11 cellular contexts compared by ENCODE assay signal in the genomic region with DNA sequence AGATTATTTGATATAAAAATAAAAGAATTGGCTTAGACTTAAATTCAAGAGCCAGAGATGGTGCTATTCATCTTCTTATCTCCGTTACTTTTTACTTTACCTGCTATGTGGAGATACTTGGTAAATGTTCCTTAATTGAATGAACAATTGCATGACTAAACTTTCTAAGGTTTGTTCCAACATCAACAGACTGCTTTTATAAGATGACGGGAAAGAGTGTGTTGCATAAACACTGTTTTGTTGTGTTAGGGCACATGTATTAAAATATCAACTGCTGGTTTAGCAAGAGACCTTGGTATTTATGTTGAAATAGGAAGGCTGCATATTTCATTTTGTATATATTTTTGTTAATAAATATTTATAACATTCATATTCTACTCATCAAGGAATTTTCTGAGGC. TPM values are rescaled to one million over a fixed set of nuclear protein-coding genes. Genes with fewer than 3 reads are reported as not detected.
DNase-seq lines count a peak whose midpoint lies in the region; TF ChIP-seq lines count a peak whose summit lies in the region.
"Had no signal": no experiment of that assay in that cellular context is flagged by ENCODE, and none has a peak within 500 bp of the region (broad histone marks: within the 10 kb centered on the region; RNA-seq: fewer than 3 reads in every experiment).

No MANE protein-coding gene starts in this region.

- no peaks in the 10 kb centered on the region for H3K36me3 Mint-ChIP-seq in nephron (ENCODE audit: low read depth)

- DNase-seq in SJSA1 (ENCODE audit: low read depth in 1 of 2, low spot score in 2 of 2) (peak in 1 of 2 experiments; percentile 64), fibroblast of lung (ENCODE audit: low read depth in 2 of 2) (peak; percentile 87 to 96), NCI-H82 (lab: John Stamatoyannopoulos, UW) (no peak), ureter (ENCODE audit: low spot score) (no peak), DMS53 (lab: John Stamatoyannopoulos, UW) (no peak), T1000 (lab: John Stamatoyannopoulos, UW) (no peak)
- DNase-seq: ovary; stimulated activated CD4-positive, alpha-beta T cell treated with anti-CD3 and anti-CD28 coated beads, Interleukin-4, amount 100 ng/mL, for 4 hours had no signal

- no peaks in the 10 kb centered on the region for H3K27me3 Mint-ChIP-seq in nephron (ENCODE audit: low read depth)

- no peak overlapping the region for H3K9ac ChIP-seq in fibroblast of lung (ENCODE audit: insufficient read depth, low read length)

- H3K9me3 ChIP-seq in SJSA1 (replicated peaks), result no peaks in the 10 kb centered on the region
- H3K9me3 ChIP-seq in fibroblast of lung (ENCODE audit: control insufficient read depth, insufficient read depth, low read depth, low read length), result no peaks in the 10 kb centered on the region
- H3K9me3 ChIP-seq: ovary had no signal

- H3K9me3 Mint-ChIP-seq in nephron, result no peaks in the 10 kb centered on the region

- no peaks in the 10 kb centered on the region for H3K79me2 ChIP-seq in ACC112 (ENCODE audit: control insufficient read depth, insufficient read depth, low read length, unreplicated experiment)
- H3K79me2 ChIP-seq in fibroblast of lung (ENCODE audit: control insufficient read depth, insufficient read depth, low read length), result no peaks in the 10 kb centered on the region

- peak overlapping the region; percentile 86 for H3K27ac ChIP-seq in ACC112 (ENCODE audit: low read depth, low read length)
- H3K27ac ChIP-seq in SJSA1, result peak overlapping the region; percentile 24
- no peak overlapping the region for H3K27ac ChIP-seq in fibroblast of lung (ENCODE audit: insufficient read depth, low read length)
- H3K27ac ChIP-seq: HL-60 had no signal

- H3K27me3 ChIP-seq in ACC112 (ENCODE audit: insufficient read depth, low read length), result no peaks in the 10 kb centered on the region
- no peaks in the 10 kb centered on the region for H3K27me3 ChIP-seq in SJSA1 (replicated peaks)
- H3K27me3 ChIP-seq in fibroblast of lung (ENCODE audit: control insufficient read depth, insufficient read depth, low read length), result no peaks in the 10 kb centered on the region
- H3K27me3 ChIP-seq: ovary had no signal

- H3K4me3 ChIP-seq in ACC112 (ENCODE audit: low read depth, low read length) (peak overlapping the region; percentile 31; the same call in 1 of the 2 replicates), SJSA1 (no peak overlapping the region), fibroblast of lung (replicated peaks in 1 of 4; ENCODE audit: control extremely low read depth in 1 of 4, insufficient read depth in 1 of 4, low read depth in 3 of 4, low read length in 4 of 4) (peak overlapping the region in 1 of 4 experiments; percentile 21)
- H3K4me3 ChIP-seq: ovary had no signal

- H2AFZ ChIP-seq in ACC112 (ENCODE audit: low read length, unreplicated experiment) (no peak overlapping the region), fibroblast of lung (ENCODE audit: low read length) (no peak overlapping the region)

- peak overlapping the region in 2 of 3 experiments; percentile 66 to 80 for H3K27ac Mint-ChIP-seq in nephron

- H3K4me2 ChIP-seq in fibroblast of lung (ENCODE audit: extremely low read depth, insufficient read depth, low read length), result peak overlapping the region; percentile 46

- no peaks in the 10 kb centered on the region for H4K20me1 ChIP-seq in fibroblast of lung (ENCODE audit: control insufficient read depth, extremely low read depth, insufficient read depth, low read length)

- H3K36me3 ChIP-seq in ACC112 (ENCODE audit: insufficient read depth, low read length), result no peaks in the 10 kb centered on the region
- no peaks in the 10 kb centered on the region for H3K36me3 ChIP-seq in SJSA1
- no peaks in the 10 kb centered on the region for H3K36me3 ChIP-seq in fibroblast of lung (ENCODE audit: control insufficient read depth, insufficient read depth, low read length)
- H3K36me3 ChIP-seq: ovary had no signal

- no peak for TF ChIP-seq CTCF in fibroblast of lung (conservative IDR thresholded peaks at IDR 0.05 in 1 of 2, IDR thresholded peaks at IDR 0.05 in 1 of 2; ENCODE audit: low read depth in 1 of 2, low read length in 2 of 2)
- no peak for TF ChIP-seq CTCF in nephron (IDR thresholded peaks at IDR 0.05; ENCODE audit: unreplicated experiment in 3 of 3)

- H3K4me1 ChIP-seq in ACC112 (ENCODE audit: control insufficient read depth, insufficient read depth, low read length, unreplicated experiment) (peaks cover 28% of the 10 kb centered on the region), SJSA1 (replicated peaks) (peaks cover 20% of the 10 kb centered on the region), fibroblast of lung (ENCODE audit: control insufficient read depth, extremely low read depth, insufficient read depth, low read length) (peaks cover 7% of the 10 kb centered on the region)

- H3K4me3 Mint-ChIP-seq in nephron, result peak overlapping the region in 1 of 3 experiments; percentile 13

- peaks cover 29% of the 10 kb centered on the region for H3K4me1 Mint-ChIP-seq in nephron

RNA-seq across cellular contexts. Expression of a gene that starts 10.5 kb away (rescaled TPM):
- 65.8 and 119 TPM in 2 replicates for total RNA-seq in SJSA1 (2014; rRNA removed; shearing (Covaris generic))
- total RNA-seq in fibroblast of lung (97.1 and 142 TPM in 2 replicates), ureter (190 TPM)
- polyA plus RNA-seq in fibroblast of lung, result 166 and 178 TPM in 2 replicates
- polyA plus RNA-seq in fibroblast of lung (2012), result 77.8 and 92.7 TPM in 2 replicates
- polyA minus RNA-seq in fibroblast of lung (ENCODE audit: low replicate concordance), result 116 and 126 TPM in 2 replicates

Comparison
In these comparisons a context has a peak if more than half of its experiments do, and no peak if none do; other contexts are left out.
1. DNase-seq: peak in fibroblast of lung (2 of 2); none in NCI-H82 (single experiment), ureter (single experiment), DMS53 (single experiment) and T1000 (single experiment).